Comparison of ENCODE assay signal across 12 cellular contexts in genomic region chr4:81214144-81214517, GRCh38. TPM values are rescaled to one million over a fixed set of nuclear protein-coding genes. Genes with fewer than 3 reads are reported as not detected.
DNase-seq lines count a peak whose midpoint lies in the region; ATAC-seq and TF ChIP-seq lines count a peak whose summit lies in the region.
"Had no signal": no experiment of that assay in that cellular context is flagged by ENCODE, and none has a peak within 500 bp of the region (broad histone marks: within the 10 kb centered on the region; RNA-seq: fewer than 3 reads in every experiment).

No MANE protein-coding gene starts in this region.

- H3K36me3 ChIP-seq in heart right ventricle = no peaks in the 10 kb centered on the region
- H3K36me3 ChIP-seq in muscle layer of duodenum (ENCODE audit: control insufficient read depth in 1 of 2, insufficient read depth in 2 of 2, low read length in 2 of 2) = no peaks in the 10 kb centered on the region
- H3K36me3 ChIP-seq: SJSA1 had no signal

- H3K27me3 ChIP-seq in right cardiac atrium (ENCODE audit: control insufficient read depth, insufficient read depth) (no peaks in the 10 kb centered on the region), heart right ventricle (peaks cover 0 to 69% (median 36%) of the 10 kb centered on the region in 7 donors), muscle layer of duodenum (ENCODE audit: low read depth, low read length) (peaks cover 7% of the 10 kb centered on the region)

- H3K9me3 ChIP-seq in right cardiac atrium (ENCODE audit: control insufficient read depth, low read length) (no peaks in the 10 kb centered on the region), heart right ventricle (peaks cover 0 to 7% (median 0%) of the 10 kb centered on the region in 11 donors), muscle layer of duodenum (ENCODE audit: control insufficient read depth in 1 of 2, low read length in 2 of 2) (no peaks in the 10 kb centered on the region)
- H3K9me3 ChIP-seq: mucosa of descending colon, SJSA1 had no signal

- ATAC-seq in right cardiac atrium (no peak), heart right ventricle (no peak), GM21825 (IDR thresholded peaks at IDR 0.05; ENCODE audit: unreplicated experiment) (no peak), HG03196 (IDR thresholded peaks at IDR 0.05; ENCODE audit: unreplicated experiment) (no peak)

- H3K4me1 ChIP-seq in right cardiac atrium (ENCODE audit: control insufficient read depth, insufficient read depth, low read length) (no peaks in the 10 kb centered on the region), heart right ventricle (peaks cover 0 to 10% (median 0%) of the 10 kb centered on the region in 9 donors), muscle layer of duodenum (ENCODE audit: control insufficient read depth in 1 of 2, insufficient read depth in 2 of 2, low read length in 2 of 2) (peaks cover 0 to 9% of the 10 kb centered on the region in 2 donors)

- 15% methylated on average over 7 of the region's 7 CpGs for WGBS in right cardiac atrium
- WGBS in heart right ventricle, 2 donors = 20 to 26% methylated on average over 7 of the region's 7 CpGs

- no peak overlapping the region for H3K27ac ChIP-seq in right cardiac atrium (ENCODE audit: low read length)
- H3K27ac ChIP-seq in heart right ventricle = no peak overlapping the region
- H3K27ac ChIP-seq in coronary artery = no peak overlapping the region
- H3K27ac ChIP-seq in muscle layer of duodenum (ENCODE audit: low read length) = peak overlapping the region; percentile 43
- H3K27ac ChIP-seq: SJSA1 had no signal

- TF ChIP-seq CTCF in heart right ventricle (IDR thresholded peaks at IDR 0.05) (no peak), coronary artery (IDR thresholded peaks at IDR 0.05) (no peak)

- DNase-seq in right cardiac atrium (no peak), heart right ventricle (no peak), coronary artery (ENCODE audit: low spot score) (no peak), NCI-H1092 (lab: John Stamatoyannopoulos, UW) (no peak)
- DNase-seq in stimulated activated naive CD4-positive, alpha-beta T cell (lab: John Stamatoyannopoulos, UW) = no peak
- DNase-seq: HFFc6; stimulated activated CD4-positive, alpha-beta T cell treated with anti-CD3 and anti-CD28 coated beads, Interleukin-4, amount 100 ng/mL, for 24 hours had no signal

- peak overlapping the region; percentile 43 for H3K4me3 ChIP-seq in right cardiac atrium (ENCODE audit: low read length)
- peak overlapping the region in 5 of 10 donors; percentile 11 to 41 (median 37) for H3K4me3 ChIP-seq in heart right ventricle
- H3K4me3 ChIP-seq in coronary artery = peak overlapping the region; percentile 65
- H3K4me3 ChIP-seq in muscle layer of duodenum (ENCODE audit: low read depth in 1 of 2, low read length in 2 of 2) = peak overlapping the region; percentile 58 to 76

- intact Hi-C loops in right cardiac atrium (cut with DNase I) = no loop called here
- intact Hi-C loops in heart right ventricle (cut with DNase I) = no loop called here

RNA-seq across cellular contexts. Expression of gene PRKG2, which starts 0.9 kb away (rescaled TPM):
- total RNA-seq in right cardiac atrium = 10 to 100 TPM in 2 of 4 donors, 1 to 10 TPM in 2; 4.5 to 20.4 (median 13.1) TPM
- polyA plus RNA-seq in right cardiac atrium = 6.0 TPM
- under 1 TPM in 3 of 10 donors, not detected in 7; 0.17 to 0.51 (median 0.20) TPM for total RNA-seq in heart right ventricle
- not detected for polyA plus RNA-seq in heart right ventricle
- total RNA-seq: HFFc6 had no signal
